Comparison of ENCODE assay signal across 9 cellular contexts in the genomic region with DNA sequence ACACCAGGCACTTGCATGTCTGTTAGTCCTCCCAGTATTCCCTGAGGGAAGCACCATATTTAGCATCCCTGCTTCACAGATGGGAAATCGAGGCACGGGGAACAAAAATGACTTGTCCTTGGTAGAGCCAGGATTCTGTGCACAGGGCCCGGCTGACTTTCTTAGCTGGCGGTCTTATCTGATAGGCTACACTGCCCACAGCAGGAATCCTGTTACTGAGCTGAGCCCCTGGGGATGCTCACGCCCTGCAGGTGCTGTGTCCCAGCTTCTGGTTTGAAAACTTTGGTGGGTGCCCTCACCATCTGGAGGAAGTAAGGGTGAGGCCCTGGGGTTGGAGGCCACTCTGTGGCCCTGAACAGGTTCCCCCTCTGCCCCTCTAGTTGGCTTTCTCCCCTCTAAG. TPM values are rescaled to one million over a fixed set of nuclear protein-coding genes. Genes with fewer than 3 reads are reported as not detected.
DNase-seq lines count a peak whose midpoint lies in the region; ATAC-seq, FAIRE-seq and TF ChIP-seq lines count a peak whose summit lies in the region.
"Had no signal": no experiment of that assay in that cellular context is flagged by ENCODE, and none has a peak within 500 bp of the region (broad histone marks: within the 10 kb centered on the region; RNA-seq: fewer than 3 reads in every experiment).

No MANE protein-coding gene starts in this region.

- peak overlapping the region; percentile 45; the same call in 1 of the 2 replicates for H3K9ac ChIP-seq in KMS-11
- peak overlapping the region; percentile 87 for H3K9ac ChIP-seq in astrocyte (ENCODE audit: low read length)

- H3K27me3 ChIP-seq in KMS-11 (ENCODE audit: insufficient read depth, low read depth) (no peaks in the 10 kb centered on the region), astrocyte (ENCODE audit: insufficient read depth, low read length) (no peaks in the 10 kb centered on the region)

- DNase-seq in astrocyte (ENCODE audit: low read depth): no peak
- no peak for DNase-seq in HuH-7 (ENCODE audit: low spot score)
- DNase-seq: NCI-H510A treated with DMSO at 0.1 percent for 48 hours had no signal

- no peaks in the 10 kb centered on the region for H3K27me3 Mint-ChIP-seq in astrocyte (ENCODE audit: low read depth, unreplicated experiment)
- no peaks in the 10 kb centered on the region for H3K27me3 Mint-ChIP-seq in stimulated activated memory B cell treated with anti-CD40 and anti-IgM and Interleukin-4, amounts not matched to agents 10 μg/mL and 1 μg/mL and 100 μg/mL, for 72 hours

- H3K4me3 Mint-ChIP-seq in astrocyte (ENCODE audit: unreplicated experiment): no peak overlapping the region
- H3K4me3 Mint-ChIP-seq in stimulated activated memory B cell treated with anti-CD40 and anti-IgM and Interleukin-4, amounts not matched to agents 10 μg/mL and 1 μg/mL and 100 μg/mL, for 72 hours: peak overlapping the region; percentile 55

- H3K79me2 ChIP-seq in KMS-11 (ENCODE audit: insufficient read depth, low read depth) (peaks cover 8% of the 10 kb centered on the region; the same call in 1 of the 2 replicates), astrocyte (ENCODE audit: insufficient read depth, low read length) (peaks cover 12% of the 10 kb centered on the region)

- FAIRE-seq in astrocyte (lab: Jason Lieb, UNC): no peak

- H3K4me3 ChIP-seq in KMS-11 (IDR thresholded peaks at IDR 0.05; ENCODE audit: insufficient read depth, low read depth, low read length) (no peak overlapping the region), astrocyte (ENCODE audit: insufficient read depth, low read depth, low read length) (no peak overlapping the region)

- H3K4me2 ChIP-seq in KMS-11: peak overlapping the region; percentile 78
- peak overlapping the region; percentile 71 for H3K4me2 ChIP-seq in astrocyte (ENCODE audit: low read length)

- H4K20me1 ChIP-seq in KMS-11 (ENCODE audit: insufficient read depth) (no peaks in the 10 kb centered on the region), astrocyte (ENCODE audit: insufficient read depth, low read length) (no peaks in the 10 kb centered on the region)

- ATAC-seq in GM18873 (IDR thresholded peaks at IDR 0.05; ENCODE audit: low FRiP score, unreplicated experiment) (peak; percentile 25), HG03135 (IDR thresholded peaks at IDR 0.05; ENCODE audit: unreplicated experiment) (no peak), HG03139 (IDR thresholded peaks at IDR 0.05; ENCODE audit: unreplicated experiment) (no peak)
- ATAC-seq in stimulated activated memory B cell treated with anti-CD40 and anti-IgM and Interleukin-4, amounts not matched to agents 10 μg/mL and 1 μg/mL and 100 μg/mL, for 72 hours: peak; percentile 60

- no peak for TF ChIP-seq CTCF in KMS-11 (conservative IDR thresholded peaks at IDR 0.05; ENCODE audit: low read depth, low read length)
- TF ChIP-seq CTCF in astrocyte (IDR thresholded peaks at IDR 0.05; ENCODE audit: insufficient read depth, low read depth, low read length): no peak

- H3K27ac ChIP-seq in KMS-11 (peak overlapping the region; percentile 76), astrocyte (ENCODE audit: low read depth, low read length) (peak overlapping the region; percentile 89)
- H3K27ac ChIP-seq: WERI-Rb-1 had no signal

- H3K27ac Mint-ChIP-seq in astrocyte (ENCODE audit: unreplicated experiment): no peak overlapping the region
- peak overlapping the region; percentile 90 for H3K27ac Mint-ChIP-seq in stimulated activated memory B cell treated with anti-CD40 and anti-IgM and Interleukin-4, amounts not matched to agents 10 μg/mL and 1 μg/mL and 100 μg/mL, for 72 hours

- no peaks in the 10 kb centered on the region for H3K9me3 ChIP-seq in astrocyte (ENCODE audit: insufficient read depth, low read depth, low read length)

- H3K9me3 Mint-ChIP-seq in astrocyte (ENCODE audit: unreplicated experiment): no peaks in the 10 kb centered on the region
- no peaks in the 10 kb centered on the region for H3K9me3 Mint-ChIP-seq in stimulated activated memory B cell treated with anti-CD40 and anti-IgM and Interleukin-4, amounts not matched to agents 10 μg/mL and 1 μg/mL and 100 μg/mL, for 72 hours

- no peak overlapping the region for H2AFZ ChIP-seq in KMS-11 (ENCODE audit: low read depth)
- no peak overlapping the region for H2AFZ ChIP-seq in astrocyte (ENCODE audit: low read depth, low read length)

- H3K36me3 Mint-ChIP-seq in astrocyte (ENCODE audit: low read depth, unreplicated experiment): peaks cover 17% of the 10 kb centered on the region
- peaks cover 28% of the 10 kb centered on the region for H3K36me3 Mint-ChIP-seq in stimulated activated memory B cell treated with anti-CD40 and anti-IgM and Interleukin-4, amounts not matched to agents 10 μg/mL and 1 μg/mL and 100 μg/mL, for 72 hours

- peaks cover 80% of the 10 kb centered on the region for H3K4me1 ChIP-seq in KMS-11 (ENCODE audit: low read depth, poor library complexity, severe bottlenecking)
- peaks cover 52% of the 10 kb centered on the region for H3K4me1 ChIP-seq in astrocyte (ENCODE audit: insufficient read depth, low read length)

- H3K4me1 Mint-ChIP-seq in astrocyte (ENCODE audit: low read depth, unreplicated experiment): peaks cover 50% of the 10 kb centered on the region
- H3K4me1 Mint-ChIP-seq in stimulated activated memory B cell treated with anti-CD40 and anti-IgM and Interleukin-4, amounts not matched to agents 10 μg/mL and 1 μg/mL and 100 μg/mL, for 72 hours: peaks cover 95% of the 10 kb centered on the region

- no peaks in the 10 kb centered on the region for H3K36me3 ChIP-seq in KMS-11 (ENCODE audit: insufficient read depth)
- peaks cover 15% of the 10 kb centered on the region for H3K36me3 ChIP-seq in astrocyte (ENCODE audit: insufficient read depth, low read length)

RNA-seq across cellular contexts. Expression of gene TTC7A, which starts 43.0 kb away (rescaled TPM):
- total RNA-seq in astrocyte: 13.1 and 16.4 TPM in 2 replicates

Comparison
In these comparisons a context has a peak if more than half of its experiments do, and no peak if none do; other contexts are left out.
1. ATAC-seq: peak in GM18873 (single experiment) and stimulated activated memory B cell treated with anti-CD40 and anti-IgM and Interleukin-4, amounts not matched to agents 10 μg/mL and 1 μg/mL and 100 μg/mL, for 72 hours (single experiment); none in HG03135 (single experiment) and HG03139 (single experiment).